7 cellular contexts compared by ENCODE assay signal in the genomic region with DNA sequence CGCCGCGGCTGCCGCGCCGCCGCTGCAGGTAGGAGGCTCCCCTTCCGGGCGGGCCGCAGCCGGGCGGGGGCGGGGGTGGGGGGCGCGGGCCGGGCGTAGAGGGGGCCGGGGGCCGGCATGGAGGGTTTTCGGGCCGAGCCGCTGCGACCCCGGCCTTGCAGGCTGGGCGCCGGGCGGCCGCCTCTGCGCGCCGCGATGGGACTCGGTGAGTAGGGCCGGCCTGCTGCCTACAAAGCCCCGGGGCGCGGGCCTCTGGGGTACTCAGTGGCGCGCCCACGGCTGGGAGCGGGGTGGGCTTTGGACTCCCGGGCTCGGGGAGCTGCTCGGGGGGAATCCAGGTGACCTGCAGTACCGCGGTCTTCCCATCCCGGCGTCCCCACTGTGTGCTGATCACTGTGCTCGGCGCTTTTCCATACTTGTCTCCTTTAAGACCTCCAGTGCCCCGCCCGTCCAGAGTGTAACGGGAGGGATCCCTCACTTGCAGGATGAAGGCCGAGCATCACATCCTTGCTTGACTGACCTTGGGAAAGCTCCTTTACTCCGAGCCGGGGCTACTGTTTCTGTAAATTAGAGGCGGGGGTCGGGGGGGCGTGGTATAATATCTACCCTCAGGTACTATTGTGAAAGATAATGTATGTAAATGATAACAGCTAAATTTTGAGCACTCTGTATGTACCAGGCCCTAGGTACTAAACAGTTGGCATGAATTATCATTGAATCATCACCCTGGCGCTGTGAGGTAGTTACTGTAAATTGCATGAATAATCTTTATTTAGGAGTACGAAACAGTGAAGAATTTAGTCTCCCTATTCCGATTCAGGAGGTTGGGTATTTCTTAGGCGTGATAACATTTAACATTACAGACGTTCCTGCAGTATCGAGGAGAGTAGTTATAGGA. TPM values are rescaled to one million over a fixed set of nuclear protein-coding genes. Genes with fewer than 3 reads are reported as not detected.
A peak's percentile ranks its signal among the peaks of the same experiment; 100 is the strongest.
DNase-seq lines count a peak whose midpoint lies in the region; ATAC-seq and TF ChIP-seq lines count a peak whose summit lies in the region.

No MANE protein-coding gene starts in this region.

- H3K27ac Mint-ChIP-seq in stimulated activated memory B cell treated with anti-CD40 and anti-IgM and Interleukin-4, amounts not matched to agents 10 μg/mL and 1 μg/mL and 100 μg/mL, for 72 hours: peak overlapping the region; percentile 69

- no peaks in the 10 kb centered on the region for H3K27me3 Mint-ChIP-seq in stimulated activated memory B cell treated with anti-CD40 and anti-IgM and Interleukin-4, amounts not matched to agents 10 μg/mL and 1 μg/mL and 100 μg/mL, for 72 hours

- TF ChIP-seq CTCF in GM12875 (IDR thresholded peaks at IDR 0.05; ENCODE audit: borderline replicate concordance, insufficient read depth, low read depth, low read length) (no peak), Loucy (conservative IDR thresholded peaks at IDR 0.05; ENCODE audit: low read length) (no peak), WI38 (IDR thresholded peaks at IDR 0.05; ENCODE audit: low read depth, low read length) (no peak), lung (IDR thresholded peaks at IDR 0.05; ENCODE audit: control extremely low read depth, extremely low read depth) (no peak)

- H3K27me3 ChIP-seq in Loucy (ENCODE audit: insufficient read depth, low read length, poor library complexity, severe bottlenecking) (no peaks in the 10 kb centered on the region), lung (ENCODE audit: control insufficient read depth, insufficient read depth) (no peaks in the 10 kb centered on the region)
- no peaks in the 10 kb centered on the region for H3K27me3 ChIP-seq in effector memory CD4-positive, alpha-beta T cell (replicated peaks; ENCODE audit: control insufficient read depth, insufficient read depth, low read length, poor library complexity, severe bottlenecking)

- no peaks in the 10 kb centered on the region for H3F3A ChIP-seq in Loucy (ENCODE audit: low read depth)

- H3K9ac ChIP-seq in Loucy (ENCODE audit: low read depth, low read length, poor library complexity, severe bottlenecking): peak overlapping the region; percentile 88

- no peaks in the 10 kb centered on the region for H3K36me3 Mint-ChIP-seq in stimulated activated memory B cell treated with anti-CD40 and anti-IgM and Interleukin-4, amounts not matched to agents 10 μg/mL and 1 μg/mL and 100 μg/mL, for 72 hours

- peak overlapping the region; percentile 88 for H3K4me2 ChIP-seq in Loucy (ENCODE audit: low read depth, low read length, poor library complexity, severe bottlenecking)

- peak; percentile 71 for DNase-seq in HCEC 1CT
- DNase-seq in effector memory CD4-positive, alpha-beta T cell: peak in 1 of 3 donors; percentile 3
- peak; percentile 43 for DNase-seq in lung (ENCODE audit: low spot score)

- H3K79me2 ChIP-seq in Loucy (ENCODE audit: insufficient read depth, low read length): peaks cover 49% of the 10 kb centered on the region

- H3K4me3 ChIP-seq in GM12875 (ENCODE audit: low read depth, low read length): peak overlapping the region; percentile 57
- peak overlapping the region; percentile 94 for H3K4me3 ChIP-seq in Loucy (ENCODE audit: low read length, poor library complexity, severe bottlenecking)
- H3K4me3 ChIP-seq in WI38 (ENCODE audit: low read depth, low read length): peak overlapping the region; percentile 87
- peak overlapping the region; percentile 72 for H3K4me3 ChIP-seq in effector memory CD4-positive, alpha-beta T cell (ENCODE audit: insufficient read depth, low read depth, low read length, poor library complexity, severe bottlenecking)
- H3K4me3 ChIP-seq in lung: peak overlapping the region; percentile 75

- peaks cover 13% of the 10 kb centered on the region for H4K20me1 ChIP-seq in Loucy (ENCODE audit: insufficient read depth, low read length, poor library complexity, severe bottlenecking)

- H3K27ac ChIP-seq in effector memory CD4-positive, alpha-beta T cell (ENCODE audit: insufficient read depth, low read length, poor library complexity, severe bottlenecking): peak overlapping the region; percentile 51
- H3K27ac ChIP-seq in lung (ENCODE audit: low read depth in 1 of 2, low read length in 1 of 2): peak overlapping the region; percentile 91 to 93

- peak overlapping the region; percentile 94 for H2AFZ ChIP-seq in Loucy (ENCODE audit: low read length)

- peak; percentile 1 for ATAC-seq in lung (ENCODE audit: insufficient read depth, low FRiP score)
- ATAC-seq in stimulated activated memory B cell treated with anti-CD40 and anti-IgM and Interleukin-4, amounts not matched to agents 10 μg/mL and 1 μg/mL and 100 μg/mL, for 72 hours: peak; percentile 74

- H3K4me1 ChIP-seq in Loucy (ENCODE audit: insufficient read depth, low read length, poor library complexity, severe bottlenecking) (peaks cover 49% of the 10 kb centered on the region), lung (ENCODE audit: control insufficient read depth in 2 of 2, insufficient read depth in 2 of 2, low read length in 2 of 2) (peaks cover 10 to 19% of the 10 kb centered on the region in 2 donors)
- peaks cover 10% of the 10 kb centered on the region for H3K4me1 ChIP-seq in effector memory CD4-positive, alpha-beta T cell (ENCODE audit: control insufficient read depth, insufficient read depth, low read length, poor library complexity, severe bottlenecking)

- peaks cover 36% of the 10 kb centered on the region for H3K4me1 Mint-ChIP-seq in stimulated activated memory B cell treated with anti-CD40 and anti-IgM and Interleukin-4, amounts not matched to agents 10 μg/mL and 1 μg/mL and 100 μg/mL, for 72 hours

- H3K4me3 Mint-ChIP-seq in stimulated activated memory B cell treated with anti-CD40 and anti-IgM and Interleukin-4, amounts not matched to agents 10 μg/mL and 1 μg/mL and 100 μg/mL, for 72 hours: peak overlapping the region; percentile 74

- no peaks in the 10 kb centered on the region for H3K9me2 ChIP-seq in Loucy (replicated peaks; ENCODE audit: low read depth, low read length)

- WGBS in lung, 2 donors: 6 to 9% methylated on average over 44 to 63 of the region's 65 CpGs

- H3K9me3 ChIP-seq in Loucy (ENCODE audit: insufficient read depth, low read depth, low read length) (no peaks in the 10 kb centered on the region), lung (ENCODE audit: control insufficient read depth in 2 of 2, insufficient read depth in 1 of 2, low read length in 1 of 2) (peaks cover 0 to 1% of the 10 kb centered on the region in 2 donors)
- no peaks in the 10 kb centered on the region for H3K9me3 ChIP-seq in effector memory CD4-positive, alpha-beta T cell (ENCODE audit: control insufficient read depth, low read length)

- no peaks in the 10 kb centered on the region for H3K9me3 Mint-ChIP-seq in stimulated activated memory B cell treated with anti-CD40 and anti-IgM and Interleukin-4, amounts not matched to agents 10 μg/mL and 1 μg/mL and 100 μg/mL, for 72 hours

- H3K36me3 ChIP-seq in Loucy (ENCODE audit: insufficient read depth, low read length): no peaks in the 10 kb centered on the region
- H3K36me3 ChIP-seq in effector memory CD4-positive, alpha-beta T cell (ENCODE audit: control insufficient read depth, insufficient read depth, low read length): no peaks in the 10 kb centered on the region
- no peaks in the 10 kb centered on the region for H3K36me3 ChIP-seq in lung (ENCODE audit: control insufficient read depth in 2 of 2, insufficient read depth in 2 of 2, low read length in 2 of 2)

RNA-seq across cellular contexts. Expression of a gene that starts 0.7 kb away (rescaled TPM):
- 10 to 100 TPM; 17.9 to 23.8 TPM for total RNA-seq in lung
- polyA plus RNA-seq in lung: 10 to 100 TPM; 17.5 to 17.8 TPM

RNA-seq across cellular contexts. Expression of a gene that starts 45.3 kb away (rescaled TPM):
- under 1 TPM; 0.71 to 0.77 TPM for total RNA-seq in lung
- under 1 TPM in 1 of 2 donors, not detected in 1; 0.01 TPM for polyA plus RNA-seq in lung
